In genomic region chr3:191728186-191728585, GRCh38 we compare ENCODE assay signal across 27 cellular contexts.
"Had no signal": no experiment of that assay in that cellular context is flagged by ENCODE, and none has a peak within 500 bp of the region (broad histone marks: within the 10 kb centered on the region; RNA-seq: fewer than 3 reads in every experiment).

No MANE protein-coding gene starts in this region.

- H3K27ac ChIP-seq: stomach, suprapubic skin, testis, thoracic aorta, thyroid gland, tibial artery, tibial nerve, transverse colon, upper lobe of left lung, upper lobe of right lung, uterus, vagina had no signal

- DNase-seq: stimulated activated CD4-positive, alpha-beta T cell treated with anti-CD3 and anti-CD28 coated beads, Interleukin-2, amount 100 ng/mL, for 48 hours; stimulated activated CD4-positive, alpha-beta T cell treated with anti-CD3 and anti-CD28 coated beads, Interleukin-4, amount 100 ng/mL, for 1 hour; stimulated activated CD4-positive, alpha-beta T cell treated with anti-CD3 and anti-CD28 coated beads, Interleukin-4, amount 100 ng/mL, for 24 hours; stimulated activated CD4-positive, alpha-beta T cell treated with anti-CD3 and anti-CD28 coated beads, Interleukin-4, amount 100 ng/mL, for 4 hours; stimulated activated CD8-positive, alpha-beta memory T cell treated with anti-CD3 and anti-CD28 coated beads, Interleukin-4, amount 100 ng/mL, for 48 hours; stimulated activated naive B cell treated with anti-CD40 and anti-IgM and Interleukin-4, amounts not matched to agents 10 μg/mL and 1 μg/mL and 100 μg/mL, for 72 hours; stimulated activated naive CD4-positive, alpha-beta T cell; stimulated activated naive CD4-positive, alpha-beta T cell treated with Interleukin-2 at 50 U/mL for 16 hours; stimulated activated naive CD8-positive, alpha-beta T cell treated with anti-CD3 and anti-CD28 coated beads, Interleukin-15, amount 100 ng/mL, for 72 hours; stimulated activated naive CD8-positive, alpha-beta T cell treated with anti-CD3 and anti-CD28 coated beads, Interleukin-15, Interleukin-2, amounts not matched to agents 100 U/mL and 50 U/mL, for 24 hours; stomach; substantia nigra; testis; thyroid gland; tibial artery; transverse colon; trophoblast cell; upper lobe of left lung; upper lobe of right lung; uterus had no signal

- ATAC-seq: stimulated activated effector memory CD8-positive, alpha-beta T cell treated with anti-CD3 and anti-CD28 coated beads, Interleukin-12 subunit alpha, Interleukin-12 subunit beta, amount 100 ng/mL, for 72 hours; stimulated activated memory B cell treated with anti-CD40 and anti-IgM and Interleukin-4, amounts not matched to agents 10 μg/mL and 1 μg/mL and 100 μg/mL, for 72 hours; stimulated activated naive B cell treated with anti-CD40 and anti-IgM and Interleukin-4, amounts not matched to agents 10 μg/mL and 1 μg/mL and 100 μg/mL, for 72 hours; stimulated activated naive CD8-positive, alpha-beta T cell treated with anti-CD3 and anti-CD28 coated beads, Interleukin-15, amount 100 ng/mL, for 72 hours; stimulated activated naive CD8-positive, alpha-beta T cell treated with anti-CD3 and anti-CD28 coated beads, Interleukin-15, Interleukin-2, amounts not matched to agents 100 U/mL and 50 U/mL, for 24 hours; upper lobe of right lung had no signal

- H3K4me1 ChIP-seq: stomach, suprapubic skin, testis, thyroid gland, tibial artery, tibial nerve, transverse colon, upper lobe of left lung, upper lobe of right lung, uterus, vagina had no signal

- H3K27me3 ChIP-seq: stomach, suprapubic skin, testis, thyroid gland, tibial artery, tibial nerve, transverse colon, upper lobe of left lung, upper lobe of right lung, uterus, vagina had no signal

- H3K36me3 ChIP-seq: stomach, suprapubic skin, thoracic aorta, thyroid gland, tibial artery, tibial nerve, transverse colon, upper lobe of left lung, upper lobe of right lung, uterus, vagina had no signal

- H3K9me3 ChIP-seq: suprapubic skin, testis, thoracic aorta, thyroid gland, tibial artery, tibial nerve, transverse colon, upper lobe of left lung, upper lobe of right lung, uterus, vagina had no signal

- FAIRE-seq: urothelium cell line had no signal

- H3K4me3 ChIP-seq: stomach, suprapubic skin, testis, thoracic aorta, thyroid gland, tibial artery, tibial nerve, transverse colon, upper lobe of left lung, upper lobe of right lung, uterus, vagina had no signal
